In the genomic region with DNA sequence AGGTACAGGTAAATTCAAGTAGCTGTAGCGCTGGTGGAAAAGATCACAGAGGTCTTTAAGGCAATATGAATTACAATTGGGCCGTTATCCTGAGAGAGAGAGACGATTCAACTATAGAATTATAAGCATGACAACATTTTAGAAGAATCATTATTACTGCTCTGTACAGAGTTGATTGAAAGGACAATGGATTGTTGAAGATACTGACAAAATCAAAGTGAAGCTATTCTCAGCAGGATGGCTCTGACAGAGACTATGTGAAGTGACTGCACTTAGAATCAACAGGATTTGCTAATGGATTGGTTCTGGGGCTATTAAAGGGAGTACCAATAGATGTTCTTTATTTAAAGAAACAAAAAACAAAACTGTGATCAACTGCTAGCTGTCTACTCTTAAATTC, we compare ENCODE assay signal across 7 cellular contexts.
"Had no signal": no experiment of that assay in that cellular context is flagged by ENCODE, and none has a peak within 500 bp of the region (broad histone marks: within the 10 kb centered on the region; RNA-seq: fewer than 3 reads in every experiment).

No MANE protein-coding gene starts in this region.

- H3K4me3 Mint-ChIP-seq: IgD-negative memory B cell had no signal

- H3K4me1 Mint-ChIP-seq: IgD-negative memory B cell had no signal

- H3K27me3 Mint-ChIP-seq: IgD-negative memory B cell had no signal

- H3K4me3 ChIP-seq: K562 had no signal

- ATAC-seq: HepG2, K562 had no signal

- H3K27ac Mint-ChIP-seq: IgD-negative memory B cell had no signal

- DNase-seq: IMR-90, KBM-7, KG1 had no signal

- H3K27ac ChIP-seq: HL-60 had no signal
